18 cellular contexts compared by ENCODE assay signal in the genomic region with DNA sequence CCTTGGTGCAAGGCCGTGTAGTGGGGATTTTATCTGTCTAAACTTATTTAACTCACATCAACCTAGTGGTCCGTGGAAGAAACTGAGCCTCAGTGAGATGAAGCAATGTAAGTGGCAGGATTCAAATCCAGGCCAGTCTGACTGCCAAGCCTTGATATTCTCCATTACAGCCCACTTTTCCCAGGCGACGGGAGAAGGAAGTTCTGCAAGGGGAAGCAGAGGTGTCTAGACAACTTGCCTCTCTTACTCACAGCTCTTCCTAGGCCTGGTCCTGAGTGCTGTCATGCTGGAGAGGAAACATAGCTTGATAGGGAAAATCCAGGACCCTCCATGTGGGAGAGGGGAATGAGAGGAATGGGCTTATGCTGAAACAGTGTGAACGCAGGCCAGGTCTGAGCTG. TPM values are rescaled to one million over a fixed set of nuclear protein-coding genes. Genes with fewer than 3 reads are reported as not detected.
DNase-seq lines count a peak whose midpoint lies in the region; ATAC-seq and TF ChIP-seq lines count a peak whose summit lies in the region.
"Had no signal": no experiment of that assay in that cellular context is flagged by ENCODE, and none has a peak within 500 bp of the region (broad histone marks: within the 10 kb centered on the region; RNA-seq: fewer than 3 reads in every experiment).

No MANE protein-coding gene starts in this region.

- no peak overlapping the region for H3K18ac ChIP-seq in neuronal stem cell (ENCODE audit: low read length)

- no peak overlapping the region for H4K91ac ChIP-seq in neuronal stem cell (ENCODE audit: low read depth, low read length, poor library complexity)

- intact Hi-C loops in activated B cell treated with CpG ODN at 0.5 μM for 24 hours (cut with micrococcal nuclease): no loop called here

- CTCF ChIA-PET in activated B cell treated with CpG ODN at 0.5 μM for 24 hours (lab: Charles Lee): interaction anchor here (1.8 kb wide), 1 partner anchor 15 kb away, joined by 5 read pairs; no protein-coding TSS in a partner anchor

- H2AK5ac ChIP-seq in neuronal stem cell (ENCODE audit: low read depth, low read length): no peak overlapping the region

- H3K36me3 ChIP-seq in GM23338 (ENCODE audit: insufficient read depth) (no peaks in the 10 kb centered on the region), neuronal stem cell (replicated peaks in 1 of 2; ENCODE audit: control insufficient read depth in 2 of 2, insufficient read depth in 2 of 2, low read length in 2 of 2) (no peaks in the 10 kb centered on the region)

- H2AFZ ChIP-seq in GM23338 (0 out of 2 replicates have a peak overlapping the region, but pooled peaks have one; percentile 5), neuronal stem cell (ENCODE audit: low read length) (no peak overlapping the region)
- H2AFZ ChIP-seq: GM23248 had no signal

- TF ChIP-seq CTCF in GM23338 (conservative IDR thresholded peaks at IDR 0.05; ENCODE audit: low read depth in 2 of 2) (no peak), activated B cell treated with CpG ODN at 0.5 μM for 24 hours (IDR thresholded peaks at IDR 0.05) (no peak)

- no peak overlapping the region for H2BK15ac ChIP-seq in neuronal stem cell (ENCODE audit: low read length)

- no peak overlapping the region for H3K23ac ChIP-seq in neuronal stem cell (ENCODE audit: low read depth, low read length, poor library complexity)

- no peak overlapping the region for H2BK120ac ChIP-seq in neuronal stem cell (ENCODE audit: low read depth, low read length)

- no peaks in the 10 kb centered on the region; the same call in 1 of the 2 replicates for H3K9me2 ChIP-seq in GM23338 (ENCODE audit: insufficient read depth)

- H3K27ac ChIP-seq in GM23338 (ENCODE audit: low read depth): no peak overlapping the region
- no peak overlapping the region for H3K27ac ChIP-seq in neuronal stem cell (replicated peaks; ENCODE audit: low read length)
- H3K27ac ChIP-seq: A549, GM23248 had no signal

- peaks cover 7% of the 10 kb centered on the region; the same call in 1 of the 2 replicates for H3K4me1 ChIP-seq in GM23338 (ENCODE audit: insufficient read depth)
- peaks cover 0 to 4% of the 10 kb centered on the region in 2 donors for H3K4me1 ChIP-seq in neuronal stem cell (ENCODE audit: control insufficient read depth in 2 of 2, insufficient read depth in 1 of 2, low read depth in 1 of 2, low read length in 2 of 2)
- H3K4me1 ChIP-seq: A549 had no signal

- peaks cover 7% of the 10 kb centered on the region for H3K4me1 Mint-ChIP-seq in GM23338
- H3K4me1 Mint-ChIP-seq in activated B cell treated with CpG ODN at 0.5 μM for 24 hours: peaks cover 27% of the 10 kb centered on the region

- H2BK12ac ChIP-seq in neuronal stem cell (ENCODE audit: low read length): no peak overlapping the region

- WGBS in neuronal stem cell (ENCODE audit: extremely low coverage in 2 of 2, insufficient read length in 2 of 2, insufficient replicate concordance in 1 of 2), 2 donors: no CpG with 5 or more reads among the region's 5 CpGs

- no peak overlapping the region for H2BK5ac ChIP-seq in neuronal stem cell (ENCODE audit: low read length)

- POLR2A ChIA-PET in activated B cell treated with CpG ODN at 0.5 μM for 24 hours (lab: Charles Lee): no interaction called here

- H3K4me3 ChIP-seq in GM23338: no peak overlapping the region
- no peak overlapping the region for H3K4me3 ChIP-seq in neuronal stem cell (ENCODE audit: low read length in 2 of 2)
- H3K4me3 ChIP-seq: A549, GM12878, GM23248 had no signal

- no peak overlapping the region for H4K8ac ChIP-seq in neuronal stem cell (ENCODE audit: low read depth, low read length)

- ATAC-seq in GM23338: no peak
- no peak for ATAC-seq in activated B cell treated with CpG ODN at 0.5 μM for 24 hours (ENCODE audit: low read depth)
- no peak for ATAC-seq in HG03196 (IDR thresholded peaks at IDR 0.05; ENCODE audit: unreplicated experiment)
- ATAC-seq: A549, GM12878 had no signal

- H3K4me2 ChIP-seq in GM23338 (no peak overlapping the region), neuronal stem cell (ENCODE audit: insufficient read depth, low read length, poor library complexity, severe bottlenecking) (no peak overlapping the region)
- H3K4me2 ChIP-seq: A549 had no signal

- no peak for DNase-seq in GM23338 (ENCODE audit: low spot score)
- DNase-seq in activated B cell treated with CpG ODN at 0.5 μM for 24 hours: no peak
- DNase-seq in neuronal stem cell (ENCODE audit: low spot score): no peak
- no peak for DNase-seq in SIG-M5 treated with dmso at 0.1 percent for 504 hours (lab: John Stamatoyannopoulos, UW; ENCODE audit: unreplicated experiment)
- DNase-seq in epidermal melanocyte (ENCODE audit: insufficient read length, low spot score): no peak
- DNase-seq: CD8-positive, alpha-beta memory T cell; DMS 273 treated with DMSO at 0.1 percent for 48 hours; GM23248; H7 had no signal

- peak overlapping the region; percentile 54 for H3K9ac ChIP-seq in neuronal stem cell (ENCODE audit: low read depth, low read length, poor library complexity)
- H3K9ac ChIP-seq: GM23248 had no signal

- H3K27me3 Mint-ChIP-seq in GM23338 (ENCODE audit: insufficient read depth, low read depth, poor library complexity) (peaks cover 2% of the 10 kb centered on the region), activated B cell treated with CpG ODN at 0.5 μM for 24 hours (no peaks in the 10 kb centered on the region)
- H3K27me3 Mint-ChIP-seq: IgD-negative memory B cell had no signal

- H3K14ac ChIP-seq in neuronal stem cell (ENCODE audit: low read length): no peak overlapping the region

- H3K9me3 Mint-ChIP-seq in GM23338 (0 out of 3 replicates have a peak, but pooled peaks cover 5% of the 10 kb centered on the region), activated B cell treated with CpG ODN at 0.5 μM for 24 hours (no peaks in the 10 kb centered on the region)
- H3K9me3 Mint-ChIP-seq: CD8-positive, alpha-beta memory T cell; IgD-negative memory B cell had no signal

- no peak overlapping the region for H3K27ac Mint-ChIP-seq in GM23338
- peak overlapping the region; percentile 4 for H3K27ac Mint-ChIP-seq in activated B cell treated with CpG ODN at 0.5 μM for 24 hours
- H3K27ac Mint-ChIP-seq: CD8-positive, alpha-beta memory T cell had no signal

- peaks cover 0 to 2% of the 10 kb centered on the region in 2 donors for H3K9me3 ChIP-seq in neuronal stem cell (replicated peaks in 1 of 2; ENCODE audit: control insufficient read depth in 2 of 2, insufficient read depth in 1 of 2, low read depth in 1 of 2, low read length in 2 of 2)
- H3K9me3 ChIP-seq: A549 had no signal

- no peaks in the 10 kb centered on the region for H3F3A ChIP-seq in GM23338 (replicated peaks; ENCODE audit: low read depth)

- no peaks in the 10 kb centered on the region for H3K27me3 ChIP-seq in GM23338 (ENCODE audit: insufficient read depth)
- peaks cover 0 to 6% (median 0%) of the 10 kb centered on the region in 3 experiments for H3K27me3 ChIP-seq in neuronal stem cell (ENCODE audit: control insufficient read depth in 3 of 3, insufficient read depth in 3 of 3, low read depth in 1 of 3, low read length in 3 of 3)

- H3K36me3 Mint-ChIP-seq in GM23338 (ENCODE audit: low read depth) (no peaks in the 10 kb centered on the region), activated B cell treated with CpG ODN at 0.5 μM for 24 hours (ENCODE audit: low read depth) (no peaks in the 10 kb centered on the region)
- H3K36me3 Mint-ChIP-seq: CD14-positive monocyte; CD8-positive, alpha-beta memory T cell had no signal

- H3K4me3 Mint-ChIP-seq in GM23338: no peak overlapping the region
- H3K4me3 Mint-ChIP-seq in activated B cell treated with CpG ODN at 0.5 μM for 24 hours: no peak overlapping the region
- H3K4me3 Mint-ChIP-seq: CD14-positive monocyte; CD8-positive, alpha-beta memory T cell; IgD-negative memory B cell had no signal

- H3K79me2 ChIP-seq in GM23338 (replicated peaks; ENCODE audit: insufficient read depth): no peaks in the 10 kb centered on the region

- H4K20me1 ChIP-seq in GM23338 (replicated peaks; ENCODE audit: insufficient read depth): no peaks in the 10 kb centered on the region

- peak overlapping the region; percentile 43 for H3K4ac ChIP-seq in neuronal stem cell (ENCODE audit: low read length)

- H3K79me1 ChIP-seq in neuronal stem cell (ENCODE audit: low read depth, low read length): no peaks in the 10 kb centered on the region

TF ChIP-seq in GM23338, 12 proteins besides CTCF, POLR2A, EP300 and RAD21 (continues in another document):
- no peak for TF ChIP-seq POLR2AphosphoS5 (IDR thresholded peaks at IDR 0.05; ENCODE audit: low read depth)
- TF ChIP-seq, protein P1, sequence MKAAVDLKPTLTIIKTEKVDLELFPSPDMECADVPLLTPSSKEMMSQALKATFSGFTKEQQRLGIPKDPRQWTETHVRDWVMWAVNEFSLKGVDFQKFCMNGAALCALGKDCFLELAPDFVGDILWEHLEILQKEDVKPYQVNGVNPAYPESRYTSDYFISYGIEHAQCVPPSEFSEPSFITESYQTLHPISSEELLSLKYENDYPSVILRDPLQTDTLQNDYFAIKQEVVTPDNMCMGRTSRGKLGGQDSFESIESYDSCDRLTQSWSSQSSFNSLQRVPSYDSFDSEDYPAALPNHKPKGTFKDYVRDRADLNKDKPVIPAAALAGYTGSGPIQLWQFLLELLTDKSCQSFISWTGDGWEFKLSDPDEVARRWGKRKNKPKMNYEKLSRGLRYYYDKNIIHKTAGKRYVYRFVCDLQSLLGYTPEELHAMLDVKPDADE (IDR thresholded peaks at IDR 0.05): no peak
- TF ChIP-seq NANOG (IDR thresholded peaks at IDR 0.05; ENCODE audit: borderline replicate concordance): no peak
- TF ChIP-seq STAT1 (IDR thresholded peaks at IDR 0.05; ENCODE audit: unreplicated experiment): no peak
- no peak for TF ChIP-seq CREB1 (CRISPR knock-in tag; IDR thresholded peaks at IDR 0.05; ENCODE audit: low read depth)

RNA-seq across cellular contexts. Expression of a gene that starts 9.1 kb away (rescaled TPM):
- not detected in 2 replicates for total RNA-seq in GM23338 (2014; rRNA removed; shearing (Covaris generic))
- polyA plus RNA-seq in GM23338 (2016; fragmentation: Nextera tagmentation; extraction: Ambion mirVana): not detected in 2 replicates
- total RNA-seq in activated B cell treated with CpG ODN at 0.5 μM for 24 hours: not detected in 2 replicates
- not detected for polyA plus RNA-seq in neuronal stem cell (2013, experiment 1 of 2)
- not detected for polyA plus RNA-seq in neuronal stem cell (2013, experiment 2 of 2)
- total RNA-seq: CD8-positive, alpha-beta memory T cell; G401; GM23248; H7 had no signal
- polyA plus RNA-seq: A549; AG04450; BJ; CD14-positive monocyte; CD8-positive, alpha-beta memory T cell; GM12878; GM23248; IgD-negative memory B cell had no signal

RNA-seq across cellular contexts. Expression of a gene that starts 11.4 kb away (rescaled TPM):
- not detected in 2 replicates for total RNA-seq in GM23338 (2014; rRNA removed; shearing (Covaris generic))
- polyA plus RNA-seq in GM23338 (2016; fragmentation: Nextera tagmentation; extraction: Ambion mirVana): not detected in 2 replicates
- total RNA-seq in activated B cell treated with CpG ODN at 0.5 μM for 24 hours: not detected in 2 replicates
- 0.26 TPM for polyA plus RNA-seq in neuronal stem cell (2013, experiment 1 of 2)
- 0.35 TPM for polyA plus RNA-seq in neuronal stem cell (2013, experiment 2 of 2)
- total RNA-seq: GM12878, H7 had no signal
- polyA plus RNA-seq: CD8-positive, alpha-beta memory T cell; IgD-negative memory B cell had no signal

RNA-seq across cellular contexts. Expression of a gene that starts 38.4 kb away (rescaled TPM):
- total RNA-seq in GM23338 (2014; rRNA removed; shearing (Covaris generic)): not detected in 2 replicates
- not detected in 2 replicates for polyA plus RNA-seq in GM23338 (2016; fragmentation: Nextera tagmentation; extraction: Ambion mirVana)
- 30.4 and 34.8 TPM in 2 replicates for total RNA-seq in activated B cell treated with CpG ODN at 0.5 μM for 24 hours
- polyA plus RNA-seq in neuronal stem cell (2013, experiment 1 of 2): not detected
- polyA plus RNA-seq in neuronal stem cell (2013, experiment 2 of 2): not detected
- total RNA-seq: CD8-positive, alpha-beta memory T cell; G401; GM23248; H7; HT1080 had no signal
- polyA plus RNA-seq: A549; AG04450; BJ; CD14-positive monocyte; CD8-positive, alpha-beta memory T cell; GM23248 had no signal

Comparison
In these comparisons a context has a peak if more than half of its experiments do, and no peak if none do; other contexts are left out.
1. RNA of a gene that starts 38.4 kb away (total RNA-seq): 30.4 to 34.8 TPM in activated B cell treated with CpG ODN at 0.5 μM for 24 hours; not detected in GM23338; every median in the first group is over 10 times any median in the second.